ENCODE assay signal across 1 cellular context in the genomic region with DNA sequence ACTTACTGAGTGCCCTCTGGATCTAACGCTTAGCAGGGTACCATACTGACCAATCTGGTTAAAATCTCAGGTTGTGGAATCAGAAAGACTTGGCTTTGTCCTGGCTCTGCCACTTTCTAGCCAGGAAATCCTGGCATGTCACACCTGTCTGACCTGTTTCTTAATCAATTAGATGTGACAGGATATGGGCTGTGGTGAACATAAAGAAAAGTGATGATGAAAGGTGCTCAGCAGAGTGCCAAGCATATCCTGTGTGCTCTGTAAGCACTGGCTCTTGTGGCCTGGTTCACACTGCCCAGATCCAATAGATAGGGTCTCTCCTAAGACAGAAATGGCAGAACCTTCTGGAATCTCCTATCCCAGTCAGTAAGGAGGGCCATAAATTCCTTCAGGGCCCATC.
A peak's percentile ranks its signal among the peaks of the same experiment; 100 is the strongest.
TF ChIP-seq lines count a peak whose summit lies in the region.

No MANE protein-coding gene starts in this region.

TF ChIP-seq in HCT116, 20 proteins besides CTCF, POLR2A, EP300 and RAD21:
- no peak for TF ChIP-seq CBX3 (IDR thresholded peaks at IDR 0.05; ENCODE audit: low read depth)
- 0 out of 2 replicates have a peak, but pooled peaks have one; percentile 16 for TF ChIP-seq SP1 (IDR thresholded peaks at IDR 0.05; ENCODE audit: low read depth)
